Comparison of ENCODE assay signal across 1 cellular context in genomic region chr17:18258356-18259038, GRCh38.
TF ChIP-seq lines count a peak whose summit lies in the region.

Gene FLII (minus strand): TSS chr17:18258738. CDS start chr17:18258690, 48 bp downstream.

TF ChIP-seq in HepG2, 621 proteins besides CTCF, POLR2A, EP300 and RAD21 (continued from another document and continues in another):
- no peak; the same call in 1 of the 2 replicates for TF ChIP-seq ZHX2 (IDR thresholded peaks at IDR 0.05; ENCODE audit: low read depth)
- 0 out of 2 replicates have a peak, but pooled peaks have one; percentile 57 for TF ChIP-seq ZHX2 (CRISPR knock-in tag; IDR thresholded peaks at IDR 0.05; ENCODE audit: borderline replicate concordance)
- 0 out of 2 replicates have a peak, but pooled peaks have one; percentile 20 for TF ChIP-seq BRD4 (CRISPR knock-in tag; IDR thresholded peaks at IDR 0.05)
- no peak for TF ChIP-seq ZNF251 (CRISPR knock-in tag; IDR thresholded peaks at IDR 0.05)
- TF ChIP-seq NONO (IDR thresholded peaks at IDR 0.05), result no peak
- peak; percentile 59; the same call in 1 of the 2 replicates for TF ChIP-seq NONO (CRISPR knock-in tag; conservative IDR thresholded peaks at IDR 0.05)
- TF ChIP-seq KDM5B (CRISPR knock-in tag; IDR thresholded peaks at IDR 0.05; ENCODE audit: borderline replicate concordance), result peak; percentile 71; the same call in 1 of the 2 replicates
- no peak for TF ChIP-seq MBNL3 (CRISPR knock-in tag; conservative IDR thresholded peaks at IDR 0.05)
- no peak for TF ChIP-seq ZNF207 (IDR thresholded peaks at IDR 0.05; ENCODE audit: borderline replicate concordance)
- no peak for TF ChIP-seq ZNF335 (CRISPR knock-in tag; IDR thresholded peaks at IDR 0.05)
- no peak for TF ChIP-seq ZNF713 (CRISPR knock-in tag; IDR thresholded peaks at IDR 0.05)
- no peak for TF ChIP-seq CENPT (CRISPR knock-in tag; IDR thresholded peaks at IDR 0.05; ENCODE audit: low read depth)
- no peak for TF ChIP-seq ZBTB2 (CRISPR knock-in tag; IDR thresholded peaks at IDR 0.05; ENCODE audit: low read depth)
- TF ChIP-seq, protein P1, sequence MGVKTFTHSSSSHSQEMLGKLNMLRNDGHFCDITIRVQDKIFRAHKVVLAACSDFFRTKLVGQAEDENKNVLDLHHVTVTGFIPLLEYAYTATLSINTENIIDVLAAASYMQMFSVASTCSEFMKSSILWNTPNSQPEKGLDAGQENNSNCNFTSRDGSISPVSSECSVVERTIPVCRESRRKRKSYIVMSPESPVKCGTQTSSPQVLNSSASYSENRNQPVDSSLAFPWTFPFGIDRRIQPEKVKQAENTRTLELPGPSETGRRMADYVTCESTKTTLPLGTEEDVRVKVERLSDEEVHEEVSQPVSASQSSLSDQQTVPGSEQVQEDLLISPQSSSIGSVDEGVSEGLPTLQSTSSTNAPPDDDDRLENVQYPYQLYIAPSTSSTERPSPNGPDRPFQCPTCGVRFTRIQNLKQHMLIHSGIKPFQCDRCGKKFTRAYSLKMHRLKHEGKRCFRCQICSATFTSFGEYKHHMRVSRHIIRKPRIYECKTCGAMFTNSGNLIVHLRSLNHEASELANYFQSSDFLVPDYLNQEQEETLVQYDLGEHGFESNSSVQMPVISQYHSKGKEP (CRISPR knock-in tag; IDR thresholded peaks at IDR 0.05), result no peak
- TF ChIP-seq, protein P2, sequence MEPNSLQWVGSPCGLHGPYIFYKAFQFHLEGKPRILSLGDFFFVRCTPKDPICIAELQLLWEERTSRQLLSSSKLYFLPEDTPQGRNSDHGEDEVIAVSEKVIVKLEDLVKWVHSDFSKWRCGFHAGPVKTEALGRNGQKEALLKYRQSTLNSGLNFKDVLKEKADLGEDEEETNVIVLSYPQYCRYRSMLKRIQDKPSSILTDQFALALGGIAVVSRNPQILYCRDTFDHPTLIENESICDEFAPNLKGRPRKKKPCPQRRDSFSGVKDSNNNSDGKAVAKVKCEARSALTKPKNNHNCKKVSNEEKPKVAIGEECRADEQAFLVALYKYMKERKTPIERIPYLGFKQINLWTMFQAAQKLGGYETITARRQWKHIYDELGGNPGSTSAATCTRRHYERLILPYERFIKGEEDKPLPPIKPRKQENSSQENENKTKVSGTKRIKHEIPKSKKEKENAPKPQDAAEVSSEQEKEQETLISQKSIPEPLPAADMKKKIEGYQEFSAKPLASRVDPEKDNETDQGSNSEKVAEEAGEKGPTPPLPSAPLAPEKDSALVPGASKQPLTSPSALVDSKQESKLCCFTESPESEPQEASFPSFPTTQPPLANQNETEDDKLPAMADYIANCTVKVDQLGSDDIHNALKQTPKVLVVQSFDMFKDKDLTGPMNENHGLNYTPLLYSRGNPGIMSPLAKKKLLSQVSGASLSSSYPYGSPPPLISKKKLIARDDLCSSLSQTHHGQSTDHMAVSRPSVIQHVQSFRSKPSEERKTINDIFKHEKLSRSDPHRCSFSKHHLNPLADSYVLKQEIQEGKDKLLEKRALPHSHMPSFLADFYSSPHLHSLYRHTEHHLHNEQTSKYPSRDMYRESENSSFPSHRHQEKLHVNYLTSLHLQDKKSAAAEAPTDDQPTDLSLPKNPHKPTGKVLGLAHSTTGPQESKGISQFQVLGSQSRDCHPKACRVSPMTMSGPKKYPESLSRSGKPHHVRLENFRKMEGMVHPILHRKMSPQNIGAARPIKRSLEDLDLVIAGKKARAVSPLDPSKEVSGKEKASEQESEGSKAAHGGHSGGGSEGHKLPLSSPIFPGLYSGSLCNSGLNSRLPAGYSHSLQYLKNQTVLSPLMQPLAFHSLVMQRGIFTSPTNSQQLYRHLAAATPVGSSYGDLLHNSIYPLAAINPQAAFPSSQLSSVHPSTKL (CRISPR knock-in tag; IDR thresholded peaks at IDR 0.05), result peak; percentile 26; the same call in 1 of the 2 replicates
- TF ChIP-seq RBM39 (IDR thresholded peaks at IDR 0.05; ENCODE audit: low read depth, low read length, poor library complexity, severe bottlenecking), result peak; percentile 34
- peak; percentile 69 for TF ChIP-seq SAP130 (CRISPR knock-in tag; IDR thresholded peaks at IDR 0.05; ENCODE audit: low read depth)
- TF ChIP-seq NR1H2 (CRISPR knock-in tag; IDR thresholded peaks at IDR 0.05; ENCODE audit: borderline replicate concordance, low read depth), result 0 out of 2 replicates have a peak, but pooled peaks have one; percentile 58
- 0 out of 2 replicates have a peak, but pooled peaks have one; percentile 26 for TF ChIP-seq ZNF768 (CRISPR knock-in tag; IDR thresholded peaks at IDR 0.05)
- no peak for TF ChIP-seq ZNF678 (CRISPR knock-in tag; IDR thresholded peaks at IDR 0.05)
- TF ChIP-seq ZNF232 (CRISPR knock-in tag; IDR thresholded peaks at IDR 0.05; ENCODE audit: borderline replicate concordance), result peak; percentile 54; the same call in 1 of the 2 replicates
- TF ChIP-seq, protein P3, sequence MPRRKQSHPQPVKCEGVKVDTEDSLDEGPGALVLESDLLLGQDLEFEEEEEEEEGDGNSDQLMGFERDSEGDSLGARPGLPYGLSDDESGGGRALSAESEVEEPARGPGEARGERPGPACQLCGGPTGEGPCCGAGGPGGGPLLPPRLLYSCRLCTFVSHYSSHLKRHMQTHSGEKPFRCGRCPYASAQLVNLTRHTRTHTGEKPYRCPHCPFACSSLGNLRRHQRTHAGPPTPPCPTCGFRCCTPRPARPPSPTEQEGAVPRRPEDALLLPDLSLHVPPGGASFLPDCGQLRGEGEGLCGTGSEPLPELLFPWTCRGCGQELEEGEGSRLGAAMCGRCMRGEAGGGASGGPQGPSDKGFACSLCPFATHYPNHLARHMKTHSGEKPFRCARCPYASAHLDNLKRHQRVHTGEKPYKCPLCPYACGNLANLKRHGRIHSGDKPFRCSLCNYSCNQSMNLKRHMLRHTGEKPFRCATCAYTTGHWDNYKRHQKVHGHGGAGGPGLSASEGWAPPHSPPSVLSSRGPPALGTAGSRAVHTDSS (CRISPR knock-in tag; conservative IDR thresholded peaks at IDR 0.05), result no peak
- TF ChIP-seq, protein P4, sequence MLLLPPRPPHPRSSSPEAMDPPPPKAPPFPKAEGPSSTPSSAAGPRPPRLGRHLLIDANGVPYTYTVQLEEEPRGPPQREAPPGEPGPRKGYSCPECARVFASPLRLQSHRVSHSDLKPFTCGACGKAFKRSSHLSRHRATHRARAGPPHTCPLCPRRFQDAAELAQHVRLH (CRISPR knock-in tag; IDR thresholded peaks at IDR 0.05; ENCODE audit: borderline replicate concordance, low read depth), result 0 out of 2 replicates have a peak, but pooled peaks have one; percentile 31
- TF ChIP-seq CBX2 (IDR thresholded peaks at IDR 0.05; ENCODE audit: low read depth, low read length), result no peak
- no peak for TF ChIP-seq CBX2 (CRISPR knock-in tag; IDR thresholded peaks at IDR 0.05; ENCODE audit: low read depth)
- no peak; the same call in 1 of the 2 replicates for TF ChIP-seq SRY (CRISPR knock-in tag; IDR thresholded peaks at IDR 0.05)
- TF ChIP-seq, protein P5, sequence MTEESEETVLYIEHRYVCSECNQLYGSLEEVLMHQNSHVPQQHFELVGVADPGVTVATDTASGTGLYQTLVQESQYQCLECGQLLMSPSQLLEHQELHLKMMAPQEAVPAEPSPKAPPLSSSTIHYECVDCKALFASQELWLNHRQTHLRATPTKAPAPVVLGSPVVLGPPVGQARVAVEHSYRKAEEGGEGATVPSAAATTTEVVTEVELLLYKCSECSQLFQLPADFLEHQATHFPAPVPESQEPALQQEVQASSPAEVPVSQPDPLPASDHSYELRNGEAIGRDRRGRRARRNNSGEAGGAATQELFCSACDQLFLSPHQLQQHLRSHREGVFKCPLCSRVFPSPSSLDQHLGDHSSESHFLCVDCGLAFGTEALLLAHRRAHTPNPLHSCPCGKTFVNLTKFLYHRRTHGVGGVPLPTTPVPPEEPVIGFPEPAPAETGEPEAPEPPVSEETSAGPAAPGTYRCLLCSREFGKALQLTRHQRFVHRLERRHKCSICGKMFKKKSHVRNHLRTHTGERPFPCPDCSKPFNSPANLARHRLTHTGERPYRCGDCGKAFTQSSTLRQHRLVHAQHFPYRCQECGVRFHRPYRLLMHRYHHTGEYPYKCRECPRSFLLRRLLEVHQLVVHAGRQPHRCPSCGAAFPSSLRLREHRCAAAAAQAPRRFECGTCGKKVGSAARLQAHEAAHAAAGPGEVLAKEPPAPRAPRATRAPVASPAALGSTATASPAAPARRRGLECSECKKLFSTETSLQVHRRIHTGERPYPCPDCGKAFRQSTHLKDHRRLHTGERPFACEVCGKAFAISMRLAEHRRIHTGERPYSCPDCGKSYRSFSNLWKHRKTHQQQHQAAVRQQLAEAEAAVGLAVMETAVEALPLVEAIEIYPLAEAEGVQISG (CRISPR knock-in tag; IDR thresholded peaks at IDR 0.05), result peak; percentile 50
- no peak for TF ChIP-seq FOXK1 (CRISPR knock-in tag; IDR thresholded peaks at IDR 0.05; ENCODE audit: borderline replicate concordance, low read depth)
- peak; percentile 86 for TF ChIP-seq RBFOX2 (IDR thresholded peaks at IDR 0.05; ENCODE audit: low read depth, low read length)
- TF ChIP-seq SMAD9 (CRISPR knock-in tag; IDR thresholded peaks at IDR 0.05), result 0 out of 2 replicates have a peak, but pooled peaks have one; percentile 15
- TF ChIP-seq ZNF740 (CRISPR knock-in tag; IDR thresholded peaks at IDR 0.05), result 0 out of 2 replicates have a peak, but pooled peaks have one; percentile 51
- TF ChIP-seq PCBP2 (optimal IDR thresholded peaks at IDR 0.05; ENCODE audit: low read depth, low read length, poor library complexity, severe bottlenecking), result no peak
- TF ChIP-seq ZFP36L1 (CRISPR knock-in tag; IDR thresholded peaks at IDR 0.05), result no peak
- no peak for TF ChIP-seq KLF11 (CRISPR knock-in tag; IDR thresholded peaks at IDR 0.05)
- TF ChIP-seq ESRRA (CRISPR knock-in tag; IDR thresholded peaks at IDR 0.05; ENCODE audit: low read depth), result 0 out of 2 replicates have a peak, but pooled peaks have one; percentile 49
- TF ChIP-seq ZNF773 (CRISPR knock-in tag; IDR thresholded peaks at IDR 0.05; ENCODE audit: borderline replicate concordance), result peak; percentile 81; the same call in 1 of the 2 replicates
- no peak for TF ChIP-seq PRPF4 (IDR thresholded peaks at IDR 0.05; ENCODE audit: low read depth, low read length, poor library complexity, severe bottlenecking)
- TF ChIP-seq JUNB (CRISPR knock-in tag; IDR thresholded peaks at IDR 0.05; ENCODE audit: borderline replicate concordance), result no peak
- no peak for TF ChIP-seq ZIK1 (CRISPR knock-in tag; IDR thresholded peaks at IDR 0.05; ENCODE audit: borderline replicate concordance, low read depth)
- TF ChIP-seq CBX1 (IDR thresholded peaks at IDR 0.05; ENCODE audit: low read depth), result no peak
- TF ChIP-seq, protein P6, sequence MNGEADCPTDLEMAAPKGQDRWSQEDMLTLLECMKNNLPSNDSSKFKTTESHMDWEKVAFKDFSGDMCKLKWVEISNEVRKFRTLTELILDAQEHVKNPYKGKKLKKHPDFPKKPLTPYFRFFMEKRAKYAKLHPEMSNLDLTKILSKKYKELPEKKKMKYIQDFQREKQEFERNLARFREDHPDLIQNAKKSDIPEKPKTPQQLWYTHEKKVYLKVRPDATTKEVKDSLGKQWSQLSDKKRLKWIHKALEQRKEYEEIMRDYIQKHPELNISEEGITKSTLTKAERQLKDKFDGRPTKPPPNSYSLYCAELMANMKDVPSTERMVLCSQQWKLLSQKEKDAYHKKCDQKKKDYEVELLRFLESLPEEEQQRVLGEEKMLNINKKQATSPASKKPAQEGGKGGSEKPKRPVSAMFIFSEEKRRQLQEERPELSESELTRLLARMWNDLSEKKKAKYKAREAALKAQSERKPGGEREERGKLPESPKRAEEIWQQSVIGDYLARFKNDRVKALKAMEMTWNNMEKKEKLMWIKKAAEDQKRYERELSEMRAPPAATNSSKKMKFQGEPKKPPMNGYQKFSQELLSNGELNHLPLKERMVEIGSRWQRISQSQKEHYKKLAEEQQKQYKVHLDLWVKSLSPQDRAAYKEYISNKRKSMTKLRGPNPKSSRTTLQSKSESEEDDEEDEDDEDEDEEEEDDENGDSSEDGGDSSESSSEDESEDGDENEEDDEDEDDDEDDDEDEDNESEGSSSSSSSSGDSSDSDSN (CRISPR knock-in tag; IDR thresholded peaks at IDR 0.05), result peak; percentile 91
